8 cellular contexts compared by ENCODE assay signal in the genomic region with DNA sequence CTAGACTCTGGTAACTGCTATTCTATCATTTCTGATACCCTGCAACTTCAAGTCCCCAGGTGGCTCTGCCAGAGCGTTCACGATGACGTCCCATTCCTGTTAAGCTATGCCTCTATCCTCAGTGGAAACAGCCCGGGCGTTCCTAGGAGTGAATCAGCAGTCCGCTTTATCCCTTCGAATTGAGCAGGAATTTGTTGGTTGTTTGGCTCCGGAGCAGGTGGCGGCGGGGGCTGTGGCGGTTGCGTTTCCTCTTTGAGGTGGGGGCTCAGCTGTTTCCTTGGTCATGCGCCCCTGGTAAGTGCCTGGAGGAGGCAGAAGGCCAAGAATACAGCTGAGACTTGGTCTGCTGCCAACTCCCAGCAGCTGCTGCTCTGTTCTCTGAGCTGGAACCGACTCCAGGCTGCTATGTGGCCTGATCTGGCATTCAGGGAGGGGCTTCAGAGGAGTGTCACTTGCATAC. TPM values are rescaled to one million over a fixed set of nuclear protein-coding genes. Genes with fewer than 3 reads are reported as not detected.
A peak's percentile ranks its signal among the peaks of the same experiment; 100 is the strongest.
DNase-seq lines count a peak whose midpoint lies in the region; ATAC-seq and TF ChIP-seq lines count a peak whose summit lies in the region.

No MANE protein-coding gene starts in this region.

- H3K9ac ChIP-seq in OCI-LY3 (ENCODE audit: low read length), result peak overlapping the region; percentile 1

- peaks cover 32% of the 10 kb centered on the region for H3K4me1 Mint-ChIP-seq in glutamatergic neuron (ENCODE audit: low read depth, unreplicated experiment)

- no peaks in the 10 kb centered on the region for H3K36me3 ChIP-seq in OCI-LY3 (replicated peaks; ENCODE audit: low read depth, low read length)

- peaks cover 9% of the 10 kb centered on the region for H3K27me3 Mint-ChIP-seq in glutamatergic neuron (ENCODE audit: unreplicated experiment)

- DNase-seq in glutamatergic neuron, result peak; percentile 90
- DNase-seq in retina, result peak; percentile 79
- no peak for DNase-seq in EL
- no peak for DNase-seq in GM10248 (ENCODE audit: extremely low spot score)

- H3K9me3 ChIP-seq in OCI-LY3 (ENCODE audit: insufficient read depth, low read length), result no peaks in the 10 kb centered on the region

- H4K20me1 ChIP-seq in OCI-LY3 (ENCODE audit: insufficient read depth, low read length), result no peaks in the 10 kb centered on the region

- H3K4me2 ChIP-seq in OCI-LY3 (ENCODE audit: low read length), result peak overlapping the region; percentile 47

- POLR2A ChIA-PET in GM10248 (lab: Yijun Ruan, JAX), result no interaction called here

- no peak for TF ChIP-seq CTCF in OCI-LY3 (IDR thresholded peaks at IDR 0.05; ENCODE audit: low read depth, low read length)
- TF ChIP-seq CTCF in glutamatergic neuron (IDR thresholded peaks at IDR 0.05; ENCODE audit: partially characterized antibody, unreplicated experiment), result no peak
- no peak for TF ChIP-seq CTCF in GM10248 (IDR thresholded peaks at IDR 0.05; ENCODE audit: control extremely low read depth, extremely low read depth, low read depth, missing control alignments)

- CTCF ChIA-PET in GM10248 (lab: Yijun Ruan, JAX), result interaction anchor here (1.3 kb wide), 1 partner anchor 9 kb away, joined by 4 read pairs; no protein-coding TSS in a partner anchor

- H2AFZ ChIP-seq in OCI-LY3 (ENCODE audit: low read depth, low read length), result no peak overlapping the region

- H3K4me1 ChIP-seq in OCI-LY3 (ENCODE audit: low read length), result peaks cover 34% of the 10 kb centered on the region

- H3K36me3 Mint-ChIP-seq in glutamatergic neuron (ENCODE audit: unreplicated experiment), result no peaks in the 10 kb centered on the region

- no peaks in the 10 kb centered on the region for H3K27me3 ChIP-seq in OCI-LY3 (ENCODE audit: low read depth, low read length)

- ATAC-seq in GM19023 (IDR thresholded peaks at IDR 0.05; ENCODE audit: unreplicated experiment) (peak; percentile 68), HG03558 (IDR thresholded peaks at IDR 0.05; ENCODE audit: extremely low read depth, unreplicated experiment) (peak; percentile 68), GM21528 (IDR thresholded peaks at IDR 0.05; ENCODE audit: low FRiP score, unreplicated experiment) (no peak)

- peak overlapping the region; percentile 75 for H3K27ac Mint-ChIP-seq in glutamatergic neuron (ENCODE audit: unreplicated experiment)

- H3K27ac ChIP-seq in OCI-LY3 (ENCODE audit: low read length), result peak overlapping the region; percentile 17; the same call in 1 of the 2 replicates

- H3K79me2 ChIP-seq in OCI-LY3 (ENCODE audit: low read length), result no peaks in the 10 kb centered on the region

- H3K4me3 ChIP-seq in OCI-LY3 (ENCODE audit: low read length), result peak overlapping the region; percentile 32

- peaks cover 8% of the 10 kb centered on the region for H3K9me3 Mint-ChIP-seq in glutamatergic neuron (ENCODE audit: unreplicated experiment)

- H3K4me3 Mint-ChIP-seq in glutamatergic neuron (ENCODE audit: unreplicated experiment), result peak overlapping the region; percentile 68

RNA-seq across cellular contexts. Expression of gene ARPP21, which starts 25.2 kb away (rescaled TPM):
- 10.3 TPM for total RNA-seq in glutamatergic neuron (ENCODE audit: unreplicated experiment)

Comparison
In these comparisons a context has a peak if more than half of its experiments do, and no peak if none do; other contexts are left out.
1. DNase-seq: peak in glutamatergic neuron (single experiment) and retina (single experiment); none in EL (single experiment) and GM10248 (single experiment).